In the genomic region with DNA sequence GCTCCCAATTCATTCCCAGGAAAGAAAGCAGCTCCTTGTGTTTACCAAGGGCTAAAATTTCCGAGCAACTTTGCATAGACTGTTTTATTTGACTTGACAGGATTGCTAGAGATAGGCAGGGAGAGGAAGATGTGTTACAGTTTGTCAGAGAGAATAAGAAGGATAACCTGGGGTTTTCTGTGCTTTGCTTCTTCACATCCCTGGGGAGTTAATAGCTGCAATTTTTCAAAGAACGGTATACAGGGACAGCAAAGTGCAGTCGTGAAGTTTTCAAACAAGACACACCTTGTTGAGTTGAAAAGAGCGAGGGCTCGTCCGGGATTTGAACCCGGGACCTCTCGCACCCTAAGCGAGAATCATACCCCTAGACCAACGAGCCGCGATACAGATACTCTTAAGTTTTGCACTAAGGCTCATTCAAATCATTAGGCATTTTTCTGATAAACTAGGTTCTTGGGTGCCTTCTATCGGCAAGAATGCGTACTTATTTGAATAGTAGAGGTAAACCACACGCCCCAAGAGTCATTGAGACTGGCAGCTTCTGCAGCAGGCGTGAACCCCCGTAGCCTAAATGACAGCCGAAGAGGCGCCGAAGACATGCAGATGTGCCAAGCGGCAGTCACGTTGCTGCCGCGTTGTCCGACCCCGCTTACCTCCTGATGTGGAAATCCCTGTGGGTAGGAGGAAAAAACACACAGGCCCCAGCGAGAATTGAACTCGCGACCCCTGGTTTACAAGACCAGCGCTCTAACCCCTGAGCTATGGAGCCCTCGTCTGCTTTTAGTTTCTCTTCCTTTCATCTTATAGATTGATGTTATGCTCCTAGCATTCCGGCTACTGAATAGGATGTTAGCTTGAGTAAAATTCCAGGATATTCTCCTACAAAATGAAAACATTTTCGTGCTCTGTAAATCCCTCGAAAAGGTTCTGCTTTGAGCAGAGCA, we compare ENCODE assay signal across 1 cellular context.
A peak's percentile ranks its signal among the peaks of the same experiment; 100 is the strongest.
TF ChIP-seq lines count a peak whose summit lies in the region.

No MANE protein-coding gene starts in this region.

TF ChIP-seq in HepG2, 621 proteins besides CTCF, POLR2A, EP300 and RAD21 (continued from another document and continues in another):
- TF ChIP-seq, protein P1, sequence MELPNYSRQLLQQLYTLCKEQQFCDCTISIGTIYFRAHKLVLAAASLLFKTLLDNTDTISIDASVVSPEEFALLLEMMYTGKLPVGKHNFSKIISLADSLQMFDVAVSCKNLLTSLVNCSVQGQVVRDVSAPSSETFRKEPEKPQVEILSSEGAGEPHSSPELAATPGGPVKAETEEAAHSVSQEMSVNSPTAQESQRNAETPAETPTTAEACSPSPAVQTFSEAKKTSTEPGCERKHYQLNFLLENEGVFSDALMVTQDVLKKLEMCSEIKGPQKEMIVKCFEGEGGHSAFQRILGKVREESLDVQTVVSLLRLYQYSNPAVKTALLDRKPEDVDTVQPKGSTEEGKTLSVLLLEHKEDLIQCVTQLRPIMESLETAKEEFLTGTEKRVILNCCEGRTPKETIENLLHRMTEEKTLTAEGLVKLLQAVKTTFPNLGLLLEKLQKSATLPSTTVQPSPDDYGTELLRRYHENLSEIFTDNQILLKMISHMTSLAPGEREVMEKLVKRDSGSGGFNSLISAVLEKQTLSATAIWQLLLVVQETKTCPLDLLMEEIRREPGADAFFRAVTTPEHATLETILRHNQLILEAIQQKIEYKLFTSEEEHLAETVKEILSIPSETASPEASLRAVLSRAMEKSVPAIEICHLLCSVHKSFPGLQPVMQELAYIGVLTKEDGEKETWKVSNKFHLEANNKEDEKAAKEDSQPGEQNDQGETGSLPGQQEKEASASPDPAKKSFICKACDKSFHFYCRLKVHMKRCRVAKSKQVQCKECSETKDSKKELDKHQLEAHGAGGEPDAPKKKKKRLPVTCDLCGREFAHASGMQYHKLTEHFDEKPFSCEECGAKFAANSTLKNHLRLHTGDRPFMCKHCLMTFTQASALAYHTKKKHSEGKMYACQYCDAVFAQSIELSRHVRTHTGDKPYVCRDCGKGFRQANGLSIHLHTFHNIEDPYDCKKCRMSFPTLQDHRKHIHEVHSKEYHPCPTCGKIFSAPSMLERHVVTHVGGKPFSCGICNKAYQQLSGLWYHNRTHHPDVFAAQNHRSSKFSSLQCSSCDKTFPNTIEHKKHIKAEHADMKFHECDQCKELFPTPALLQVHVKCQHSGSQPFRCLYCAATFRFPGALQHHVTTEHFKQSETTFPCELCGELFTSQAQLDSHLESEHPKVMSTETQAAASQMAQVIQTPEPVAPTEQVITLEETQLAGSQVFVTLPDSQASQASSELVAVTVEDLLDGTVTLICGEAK (IDR thresholded peaks at IDR 0.05), result no peak
- TF ChIP-seq, protein P1 (CRISPR knock-in tag; IDR thresholded peaks at IDR 0.05), result peak; percentile 71; the same call in 1 of the 2 replicates
- peak; percentile 85 for TF ChIP-seq KAT8 (CRISPR knock-in tag; IDR thresholded peaks at IDR 0.05)
- peak; percentile 80 for TF ChIP-seq UBTF (CRISPR knock-in tag; IDR thresholded peaks at IDR 0.05)
- TF ChIP-seq, protein P2, sequence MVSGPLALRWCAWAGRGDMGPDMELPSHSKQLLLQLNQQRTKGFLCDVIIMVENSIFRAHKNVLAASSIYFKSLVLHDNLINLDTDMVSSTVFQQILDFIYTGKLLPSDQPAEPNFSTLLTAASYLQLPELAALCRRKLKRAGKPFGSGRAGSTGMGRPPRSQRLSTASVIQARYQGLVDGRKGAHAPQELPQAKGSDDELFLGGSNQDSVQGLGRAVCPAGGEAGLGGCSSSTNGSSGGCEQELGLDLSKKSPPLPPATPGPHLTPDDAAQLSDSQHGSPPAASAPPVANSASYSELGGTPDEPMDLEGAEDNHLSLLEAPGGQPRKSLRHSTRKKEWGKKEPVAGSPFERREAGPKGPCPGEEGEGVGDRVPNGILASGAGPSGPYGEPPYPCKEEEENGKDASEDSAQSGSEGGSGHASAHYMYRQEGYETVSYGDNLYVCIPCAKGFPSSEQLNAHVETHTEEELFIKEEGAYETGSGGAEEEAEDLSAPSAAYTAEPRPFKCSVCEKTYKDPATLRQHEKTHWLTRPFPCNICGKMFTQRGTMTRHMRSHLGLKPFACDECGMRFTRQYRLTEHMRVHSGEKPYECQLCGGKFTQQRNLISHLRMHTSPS (CRISPR knock-in tag; IDR thresholded peaks at IDR 0.05; ENCODE audit: low read depth), result peak; percentile 66
- TF ChIP-seq DDIT3 (CRISPR knock-in tag; IDR thresholded peaks at IDR 0.05), result no peak
- TF ChIP-seq ZHX1 (CRISPR knock-in tag; IDR thresholded peaks at IDR 0.05; ENCODE audit: low read depth), result peak; percentile 39; the same call in 1 of the 2 replicates
- peak; percentile 80; the same call in 1 of the 2 replicates for TF ChIP-seq MXD3 (CRISPR knock-in tag; IDR thresholded peaks at IDR 0.05)
- TF ChIP-seq, protein P3, sequence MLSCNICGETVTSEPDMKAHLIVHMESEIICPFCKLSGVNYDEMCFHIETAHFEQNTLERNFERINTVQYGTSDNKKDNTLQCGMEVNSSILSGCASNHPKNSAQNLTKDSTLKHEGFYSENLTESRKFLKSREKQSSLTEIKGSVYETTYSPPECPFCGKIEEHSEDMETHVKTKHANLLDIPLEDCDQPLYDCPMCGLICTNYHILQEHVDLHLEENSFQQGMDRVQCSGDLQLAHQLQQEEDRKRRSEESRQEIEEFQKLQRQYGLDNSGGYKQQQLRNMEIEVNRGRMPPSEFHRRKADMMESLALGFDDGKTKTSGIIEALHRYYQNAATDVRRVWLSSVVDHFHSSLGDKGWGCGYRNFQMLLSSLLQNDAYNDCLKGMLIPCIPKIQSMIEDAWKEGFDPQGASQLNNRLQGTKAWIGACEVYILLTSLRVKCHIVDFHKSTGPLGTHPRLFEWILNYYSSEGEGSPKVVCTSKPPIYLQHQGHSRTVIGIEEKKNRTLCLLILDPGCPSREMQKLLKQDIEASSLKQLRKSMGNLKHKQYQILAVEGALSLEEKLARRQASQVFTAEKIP (CRISPR knock-in tag; IDR thresholded peaks at IDR 0.05; ENCODE audit: borderline replicate concordance), result no peak
- peak; percentile 64 for TF ChIP-seq KDM1A (CRISPR knock-in tag; IDR thresholded peaks at IDR 0.05)
- no peak; the same call in 1 of the 2 replicates for TF ChIP-seq WIZ (CRISPR knock-in tag; IDR thresholded peaks at IDR 0.05)
- TF ChIP-seq ZNF335 (CRISPR knock-in tag; IDR thresholded peaks at IDR 0.05), result peak; percentile 69; the same call in 1 of the 2 replicates
- TF ChIP-seq, protein P4, sequence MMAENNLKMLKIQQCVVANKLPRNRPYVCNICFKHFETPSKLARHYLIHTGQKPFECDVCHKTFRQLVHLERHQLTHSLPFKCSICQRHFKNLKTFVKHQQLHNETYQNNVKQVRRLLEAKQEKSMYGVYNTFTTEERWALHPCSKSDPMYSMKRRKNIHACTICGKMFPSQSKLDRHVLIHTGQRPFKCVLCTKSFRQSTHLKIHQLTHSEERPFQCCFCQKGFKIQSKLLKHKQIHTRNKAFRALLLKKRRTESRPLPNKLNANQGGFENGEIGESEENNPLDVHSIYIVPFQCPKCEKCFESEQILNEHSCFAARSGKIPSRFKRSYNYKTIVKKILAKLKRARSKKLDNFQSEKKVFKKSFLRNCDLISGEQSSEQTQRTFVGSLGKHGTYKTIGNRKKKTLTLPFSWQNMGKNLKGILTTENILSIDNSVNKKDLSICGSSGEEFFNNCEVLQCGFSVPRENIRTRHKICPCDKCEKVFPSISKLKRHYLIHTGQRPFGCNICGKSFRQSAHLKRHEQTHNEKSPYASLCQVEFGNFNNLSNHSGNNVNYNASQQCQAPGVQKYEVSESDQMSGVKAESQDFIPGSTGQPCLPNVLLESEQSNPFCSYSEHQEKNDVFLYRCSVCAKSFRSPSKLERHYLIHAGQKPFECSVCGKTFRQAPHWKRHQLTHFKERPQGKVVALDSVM (CRISPR knock-in tag; IDR thresholded peaks at IDR 0.05), result peak; percentile 74
- TF ChIP-seq CHCHD3 (CRISPR knock-in tag; IDR thresholded peaks at IDR 0.05), result no peak
- 0 out of 2 replicates have a peak, but pooled peaks have one; percentile 46 for TF ChIP-seq ZNF33A (CRISPR knock-in tag; IDR thresholded peaks at IDR 0.05; ENCODE audit: borderline replicate concordance)
- TF ChIP-seq GABPB1 (CRISPR knock-in tag; IDR thresholded peaks at IDR 0.05), result peak; percentile 68
- TF ChIP-seq, protein P5, sequence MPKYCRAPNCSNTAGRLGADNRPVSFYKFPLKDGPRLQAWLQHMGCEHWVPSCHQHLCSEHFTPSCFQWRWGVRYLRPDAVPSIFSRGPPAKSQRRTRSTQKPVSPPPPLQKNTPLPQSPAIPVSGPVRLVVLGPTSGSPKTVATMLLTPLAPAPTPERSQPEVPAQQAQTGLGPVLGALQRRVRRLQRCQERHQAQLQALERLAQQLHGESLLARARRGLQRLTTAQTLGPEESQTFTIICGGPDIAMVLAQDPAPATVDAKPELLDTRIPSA (CRISPR knock-in tag; IDR thresholded peaks at IDR 0.05; ENCODE audit: borderline replicate concordance), result no peak
- TF ChIP-seq RFX3 (CRISPR knock-in tag; IDR thresholded peaks at IDR 0.05), result no peak
- peak; percentile 92 for TF ChIP-seq ZSCAN31 (CRISPR knock-in tag; IDR thresholded peaks at IDR 0.05; ENCODE audit: low read depth)
- no peak for TF ChIP-seq ZBTB8A (CRISPR knock-in tag; IDR thresholded peaks at IDR 0.05; ENCODE audit: borderline replicate concordance, low read depth)
- no peak for TF ChIP-seq ZNF337 (CRISPR knock-in tag; IDR thresholded peaks at IDR 0.05; ENCODE audit: borderline replicate concordance, low read depth)
